ENCODE assay signal across 8 cellular contexts in the genomic region with DNA sequence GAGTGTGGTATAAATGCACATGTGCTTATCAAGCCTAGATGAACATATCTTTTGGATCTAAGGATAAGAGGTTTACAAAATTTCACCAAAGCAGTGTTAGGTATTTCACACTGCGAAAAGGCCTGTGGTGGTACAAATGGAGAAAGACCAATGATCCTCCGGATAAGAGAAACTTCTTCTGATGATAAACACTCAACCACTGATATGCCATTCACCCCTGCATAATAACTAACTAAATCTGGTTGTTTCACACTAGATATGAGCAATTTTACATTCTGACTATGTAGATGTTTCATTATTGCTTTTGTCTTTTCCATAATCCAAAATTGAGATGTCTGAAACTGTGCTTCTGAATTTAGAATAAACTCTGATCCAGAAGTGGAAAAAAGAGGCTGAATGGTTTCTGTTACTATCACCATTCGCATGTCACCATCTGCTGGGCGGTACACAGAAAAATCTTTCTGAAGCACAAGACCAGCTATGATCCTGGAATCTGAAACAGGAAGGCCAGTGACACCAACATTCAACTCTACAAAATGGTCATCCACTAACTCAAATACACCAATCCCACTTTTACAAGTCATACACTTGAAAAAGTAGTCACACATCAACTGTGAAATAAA. TPM values are rescaled to one million over a fixed set of nuclear protein-coding genes. Genes with fewer than 3 reads are reported as not detected.
DNase-seq lines count a peak whose midpoint lies in the region; ATAC-seq and TF ChIP-seq lines count a peak whose summit lies in the region.

No MANE protein-coding gene starts in this region.

- H3K4me3 Mint-ChIP-seq in endothelial cell (ENCODE audit: unreplicated experiment), result no peak overlapping the region

- H3K79me2 ChIP-seq in osteoblast (ENCODE audit: insufficient read depth, low read length), result peaks cover 35% of the 10 kb centered on the region

- peak overlapping the region; percentile 94 for H3K4me2 ChIP-seq in osteoblast (ENCODE audit: insufficient read depth, low read length)

- no peaks in the 10 kb centered on the region for H3K9me3 ChIP-seq in osteoblast (ENCODE audit: low read depth, low read length)
- H3K9me3 ChIP-seq in Peyer's patch, result no peaks in the 10 kb centered on the region

- DNase-seq in DMS153 (lab: John Stamatoyannopoulos, UW) (peak; percentile 0), MV-4-11 (lab: John Stamatoyannopoulos, UW) (peak; percentile 82), fibroblast of peridontal ligament (ENCODE audit: extremely low read depth) (peak; percentile 83), osteoblast (ENCODE audit: insufficient read length, low spot score, missing footprints) (no peak), Peyer's patch (no peak), endothelial cell (ENCODE audit: low spot score) (no peak)

- H3K27ac Mint-ChIP-seq in endothelial cell (ENCODE audit: unreplicated experiment), result no peak overlapping the region

- no peaks in the 10 kb centered on the region for H4K20me1 ChIP-seq in osteoblast (ENCODE audit: insufficient read depth, low read length)

- peaks cover 29% of the 10 kb centered on the region for H3K4me1 ChIP-seq in osteoblast (ENCODE audit: insufficient read depth, low read length)
- H3K4me1 ChIP-seq in Peyer's patch, result peaks cover 0 to 14% (median 0%) of the 10 kb centered on the region in 4 donors

- TF ChIP-seq POLR2A in Peyer's patch (IDR thresholded peaks at IDR 0.05), result no peak

- peak; percentile 75 for TF ChIP-seq CTCF in VCaP (conservative IDR thresholded peaks at IDR 0.05)
- peak; percentile 57 for TF ChIP-seq CTCF in osteoblast (IDR thresholded peaks at IDR 0.05; ENCODE audit: extremely low read depth, low read depth, low read length)
- peak in 1 of 6 experiments; percentile 12 for TF ChIP-seq CTCF in Peyer's patch (IDR thresholded peaks at IDR 0.05)
- TF ChIP-seq CTCF in endothelial cell (IDR thresholded peaks at IDR 0.05; ENCODE audit: unreplicated experiment), result no peak

- H3K4me1 Mint-ChIP-seq in endothelial cell (ENCODE audit: unreplicated experiment), result peaks cover 11% of the 10 kb centered on the region

- H3K27ac ChIP-seq in VCaP (peak overlapping the region; percentile 88), osteoblast (ENCODE audit: low read depth, low read length) (peak overlapping the region; percentile 84), Peyer's patch (no peak overlapping the region)

- H2AFZ ChIP-seq in osteoblast (ENCODE audit: low read length), result peak overlapping the region; percentile 85

- no peaks in the 10 kb centered on the region for H3K27me3 Mint-ChIP-seq in endothelial cell (ENCODE audit: unreplicated experiment)

- H3K36me3 Mint-ChIP-seq in endothelial cell (ENCODE audit: low read depth, unreplicated experiment), result peaks cover 3% of the 10 kb centered on the region

- no peaks in the 10 kb centered on the region for H3K27me3 ChIP-seq in osteoblast (ENCODE audit: insufficient read depth, low read length)
- no peaks in the 10 kb centered on the region for H3K27me3 ChIP-seq in Peyer's patch

- no peaks in the 10 kb centered on the region for H3K36me3 ChIP-seq in osteoblast (ENCODE audit: insufficient read depth, low read length)
- H3K36me3 ChIP-seq in Peyer's patch, result no peaks in the 10 kb centered on the region

- ATAC-seq in GM19455 (IDR thresholded peaks at IDR 0.05; ENCODE audit: unreplicated experiment), result peak; percentile 30

- H3K4me3 ChIP-seq in osteoblast (ENCODE audit: insufficient read depth, low read length) (peak overlapping the region; percentile 87), Peyer's patch (peak overlapping the region in 2 of 4 donors; percentile 88 to 94)

- no peaks in the 10 kb centered on the region for H3K9me3 Mint-ChIP-seq in endothelial cell (ENCODE audit: unreplicated experiment)

RNA-seq across cellular contexts. Expression of a gene that starts 1.3 kb away (rescaled TPM):
- total RNA-seq in osteoblast (9.8 and 11.8 TPM in 2 replicates), Peyer's patch (1 to 10 TPM; 2.5 to 5.2 (median 3.1) TPM), endothelial cell (ENCODE audit: unreplicated experiment) (6.5 TPM)

Comparison
In these comparisons a context has a peak if more than half of its experiments do, and no peak if none do; other contexts are left out.
1. DNase-seq: peak in DMS153 (single experiment), MV-4-11 (single experiment) and fibroblast of peridontal ligament (single experiment); none in osteoblast (single experiment), Peyer's patch (0 of 3) and endothelial cell (single experiment).
2. H3K27ac ChIP-seq: peak in VCaP (single experiment) and osteoblast (single experiment); none in Peyer's patch (0 of 4).